In genomic region chr10:88527245-88527644, GRCh38 we compare ENCODE assay signal across 30 cellular contexts. TPM values are rescaled to one million over a fixed set of nuclear protein-coding genes. Genes with fewer than 3 reads are reported as not detected.
"Had no signal": no experiment of that assay in that cellular context is flagged by ENCODE, and none has a peak within 500 bp of the region (broad histone marks: within the 10 kb centered on the region; RNA-seq: fewer than 3 reads in every experiment).

No MANE protein-coding gene starts in this region.

- H3K4me1 Mint-ChIP-seq: stimulated activated naive B cell treated with anti-CD40 and anti-IgM and Interleukin-4, amounts not matched to agents 10 μg/mL and 1 μg/mL and 100 μg/mL, for 72 hours had no signal

- H3K27me3 Mint-ChIP-seq: natural killer cell treated with Interleukin-12 subunit alpha and Interleukin-12 subunit beta and Interleukin-15 and Interleukin-18, amount 100 ng/mL, for 72 hours; stimulated activated naive B cell treated with anti-CD40 and anti-IgM and Interleukin-4, amounts not matched to agents 10 μg/mL and 1 μg/mL and 100 μg/mL, for 72 hours had no signal

- FAIRE-seq: keratinocyte had no signal

- H3K9me3 ChIP-seq: left lung, lower lobe of right lung, mucosa of descending colon, ovary, prostate gland, stomach, testis, thyroid gland, transverse colon, upper lobe of right lung, uterus had no signal

- H3K4me1 ChIP-seq: left lung, lower lobe of right lung, prostate gland, testis, thyroid gland, upper lobe of right lung had no signal

- H3K27ac Mint-ChIP-seq: naive thymus-derived CD4-positive, alpha-beta T cell; natural killer cell treated with Interleukin-12 subunit alpha and Interleukin-12 subunit beta and Interleukin-15 and Interleukin-18, amount 100 ng/mL, for 72 hours; stimulated activated naive B cell treated with anti-CD40 and anti-IgM and Interleukin-4, amounts not matched to agents 10 μg/mL and 1 μg/mL and 100 μg/mL, for 72 hours had no signal

- DNase-seq: hypothalamus; left colon; left lung; lower lobe of right lung; mammary epithelial cell; midbrain; mucosa of descending colon; naive thymus-derived CD4-positive, alpha-beta T cell; ovary; retina; stimulated activated CD4-positive, alpha-beta T cell treated with anti-CD3 and anti-CD28 coated beads, Interleukin-12 subunit alpha, Interleukin-12 subunit beta, amount 100 ng/mL, for 4 hours; stimulated activated CD4-positive, alpha-beta T cell treated with anti-CD3 and anti-CD28 coated beads, Interleukin-15, amount 100 ng/mL, for 24 hours; stimulated activated CD4-positive, alpha-beta T cell treated with anti-CD3 and anti-CD28 coated beads, Interleukin-2, amount 100 ng/mL, for 24 hours; stimulated activated CD4-positive, alpha-beta T cell treated with anti-CD3 and anti-CD28 coated beads, Interleukin-4, amount 100 ng/mL, for 1 hour; stimulated activated naive B cell treated with anti-CD40 and anti-IgM and Interleukin-4, amounts not matched to agents 10 μg/mL and 1 μg/mL and 100 μg/mL, for 72 hours; stimulated activated naive CD8-positive, alpha-beta T cell treated with anti-CD3 and anti-CD28 coated beads, Interleukin-15, Interleukin-2, amounts not matched to agents 100 U/mL and 50 U/mL, for 24 hours; stomach; testis; transverse colon; upper lobe of right lung; uterus had no signal

- H3K4me3 Mint-ChIP-seq: naive thymus-derived CD4-positive, alpha-beta T cell; natural killer cell treated with Interleukin-12 subunit alpha and Interleukin-12 subunit beta and Interleukin-15 and Interleukin-18, amount 100 ng/mL, for 72 hours; stimulated activated naive B cell treated with anti-CD40 and anti-IgM and Interleukin-4, amounts not matched to agents 10 μg/mL and 1 μg/mL and 100 μg/mL, for 72 hours had no signal

- H3K36me3 ChIP-seq: left lung, lower lobe of right lung, ovary, prostate gland, stomach, thyroid gland, transverse colon, upper lobe of right lung, uterus had no signal

- H3K4me3 ChIP-seq: left lung, lower lobe of right lung, mucosa of descending colon, ovary, prostate gland, skin epidermis, stomach, testis, thyroid gland, transverse colon, upper lobe of right lung, uterus had no signal

- H3K36me3 Mint-ChIP-seq: natural killer cell treated with Interleukin-12 subunit alpha and Interleukin-12 subunit beta and Interleukin-15 and Interleukin-18, amount 100 ng/mL, for 72 hours; stimulated activated naive B cell treated with anti-CD40 and anti-IgM and Interleukin-4, amounts not matched to agents 10 μg/mL and 1 μg/mL and 100 μg/mL, for 72 hours had no signal

- H3K9me3 Mint-ChIP-seq: naive thymus-derived CD4-positive, alpha-beta T cell; natural killer cell treated with Interleukin-12 subunit alpha and Interleukin-12 subunit beta and Interleukin-15 and Interleukin-18, amount 100 ng/mL, for 72 hours; stimulated activated naive B cell treated with anti-CD40 and anti-IgM and Interleukin-4, amounts not matched to agents 10 μg/mL and 1 μg/mL and 100 μg/mL, for 72 hours had no signal

- H3K27me3 ChIP-seq: left lung, ovary, stomach, testis, thyroid gland, transverse colon, upper lobe of right lung, uterus had no signal

- ATAC-seq: left colon; left lung; lower lobe of right lung; mucosa of descending colon; naive thymus-derived CD4-positive, alpha-beta T cell; natural killer cell treated with Interleukin-12 subunit alpha and Interleukin-12 subunit beta and Interleukin-15 and Interleukin-18, amount 100 ng/mL, for 72 hours; right cardiac atrium; sciatic nerve; stimulated activated naive B cell treated with anti-CD40 and anti-IgM and Interleukin-4, amounts not matched to agents 10 μg/mL and 1 μg/mL and 100 μg/mL, for 72 hours; stimulated activated naive CD8-positive, alpha-beta T cell treated with anti-CD3 and anti-CD28 coated beads, Interleukin-15, Interleukin-2, amounts not matched to agents 100 U/mL and 50 U/mL, for 24 hours; upper lobe of right lung had no signal

- H3K27ac ChIP-seq: left lung, lower lobe of right lung, ovary, prostate gland, skin epidermis, stomach, testis, thyroid gland, transverse colon, upper lobe of right lung, uterus had no signal

RNA-seq across cellular contexts. Expression of gene LIPJ, which starts 59.3 kb away (rescaled TPM):
- total RNA-seq: left lung; mesenteric fat pad; myocyte; natural killer cell treated with Interleukin-12 subunit alpha and Interleukin-12 subunit beta and Interleukin-15 and Interleukin-18, amount 100 ng/mL, for 72 hours; upper lobe of right lung had no signal
- polyA plus RNA-seq: mammary epithelial cell; naive thymus-derived CD4-positive, alpha-beta T cell; ovary had no signal
